Comparison of ENCODE assay signal across 11 cellular contexts in genomic region chr12:98227162-98227561, GRCh38.
DNase-seq lines count a peak whose midpoint lies in the region; ATAC-seq and TF ChIP-seq lines count a peak whose summit lies in the region.
"Had no signal": no experiment of that assay in that cellular context is flagged by ENCODE, and none has a peak within 500 bp of the region (broad histone marks: within the 10 kb centered on the region; RNA-seq: fewer than 3 reads in every experiment).

No MANE protein-coding gene starts in this region.

- ATAC-seq in foreskin keratinocyte: no peak
- no peak for ATAC-seq in GM21576 (IDR thresholded peaks at IDR 0.05; ENCODE audit: unreplicated experiment)
- no peak for ATAC-seq in activated CD4-positive, alpha-beta T cell treated with anti-CD3 and anti-CD28 coated beads for 36 hours

- H3K27ac ChIP-seq in AG04450 (ENCODE audit: low read depth, low read length) (no peak overlapping the region), GM23248 (no peak overlapping the region), OCI-LY7 (ENCODE audit: low read depth, low read length, poor library complexity, severe bottlenecking) (no peak overlapping the region), foreskin keratinocyte (no peak overlapping the region), dorsolateral prefrontal cortex (no peak overlapping the region)
- H3K27ac ChIP-seq: SK-N-MC had no signal

- H3K36me3 ChIP-seq in GM23248 (ENCODE audit: low read depth) (no peaks in the 10 kb centered on the region), OCI-LY7 (ENCODE audit: insufficient read depth, low read length) (peaks cover 11% of the 10 kb centered on the region; the same call in 1 of the 2 replicates)

- H3F3A ChIP-seq in GM23248 (ENCODE audit: insufficient read depth): no peaks in the 10 kb centered on the region

- no peak overlapping the region for H3K9ac ChIP-seq in GM23248

- TF ChIP-seq CTCF in AG04450 (IDR thresholded peaks at IDR 0.05; ENCODE audit: low read depth, low read length): peak; percentile 50
- TF ChIP-seq CTCF in OCI-LY7 (conservative IDR thresholded peaks at IDR 0.05; ENCODE audit: low read length): peak; percentile 71
- peak; percentile 55 for TF ChIP-seq CTCF in foreskin keratinocyte (conservative IDR thresholded peaks at IDR 0.05)
- peak in 17 of 56 donors; percentile 7 to 26 (median 17) for TF ChIP-seq CTCF in dorsolateral prefrontal cortex (IDR thresholded peaks at IDR 0.05 in 54 of 56, conservative IDR thresholded peaks at IDR 0.05 in 2 of 56; ENCODE audit: low read depth in 1 of 56, partially characterized antibody in 56 of 56)

- H3K9me3 Mint-ChIP-seq in activated CD4-positive, alpha-beta T cell treated with anti-CD3 and anti-CD28 coated beads for 36 hours (ENCODE audit: low read depth): no peaks in the 10 kb centered on the region
- H3K9me3 Mint-ChIP-seq: stimulated activated naive CD8-positive, alpha-beta T cell treated with anti-CD3 and anti-CD28 coated beads, Interleukin-15, Interleukin-2, amounts not matched to agents 100 ng/mL and 50 ng/mL, for 24 hours had no signal

- no peaks in the 10 kb centered on the region for H3K9me2 ChIP-seq in GM23248 (ENCODE audit: insufficient read depth)
- no peaks in the 10 kb centered on the region for H3K9me2 ChIP-seq in OCI-LY7 (ENCODE audit: insufficient read depth, low read length)

- no peaks in the 10 kb centered on the region for H3K27me3 ChIP-seq in AG04450 (ENCODE audit: control insufficient read depth, insufficient read depth, low read length)
- no peaks in the 10 kb centered on the region; the same call in 1 of the 2 replicates for H3K27me3 ChIP-seq in GM23248 (replicated peaks; ENCODE audit: insufficient read depth)
- H3K27me3 ChIP-seq in foreskin keratinocyte: no peaks in the 10 kb centered on the region
- H3K27me3 ChIP-seq in dorsolateral prefrontal cortex: peaks cover 0 to 12% (median 0%) of the 10 kb centered on the region in 45 donors

- POLR2A ChIA-PET in AG04450 (lab: Yijun Ruan, JAX) (no interaction called here), OCI-LY7 (lab: Charles Lee) (interaction anchor here (0.6 to 3.1 kb wide), 7 partner anchors 9 to 75 kb away, joined by 3 to 17 read pairs (median 3); no protein-coding TSS in a partner anchor)
- POLR2A ChIA-PET in activated CD4-positive, alpha-beta T cell treated with anti-CD3 and anti-CD28 coated beads for 36 hours (lab: Charles Lee): interaction anchor here (0.6 kb wide), 1 partner anchor 375 kb away, joined by 7 read pairs; no protein-coding TSS in a partner anchor

- H3K79me2 ChIP-seq in GM23248 (ENCODE audit: insufficient read depth) (no peaks in the 10 kb centered on the region), OCI-LY7 (ENCODE audit: insufficient read depth, low read depth, low read length) (no peaks in the 10 kb centered on the region)

- H2AFZ ChIP-seq in GM23248 (no peak overlapping the region), OCI-LY7 (ENCODE audit: low read length) (no peak overlapping the region)

- H3K9me3 ChIP-seq in AG04450 (ENCODE audit: control insufficient read depth, insufficient read depth, low read length) (no peaks in the 10 kb centered on the region), GM23248 (ENCODE audit: low read depth) (no peaks in the 10 kb centered on the region), OCI-LY7 (ENCODE audit: low read length) (peaks cover 24% of the 10 kb centered on the region; the same call in 1 of the 2 replicates)

- peaks cover 5% of the 10 kb centered on the region for H3K27me3 Mint-ChIP-seq in activated CD4-positive, alpha-beta T cell treated with anti-CD3 and anti-CD28 coated beads for 36 hours

- H3K4me2 ChIP-seq in GM23248 (ENCODE audit: unreplicated experiment): no peak overlapping the region
- H3K4me2 ChIP-seq in OCI-LY7 (ENCODE audit: low read length): no peak overlapping the region

- H3K27ac Mint-ChIP-seq in activated CD4-positive, alpha-beta T cell treated with anti-CD3 and anti-CD28 coated beads for 36 hours: no peak overlapping the region
- H3K27ac Mint-ChIP-seq: stimulated activated naive CD8-positive, alpha-beta T cell treated with anti-CD3 and anti-CD28 coated beads, Interleukin-15, Interleukin-2, amounts not matched to agents 100 ng/mL and 50 ng/mL, for 24 hours had no signal

- H4K20me1 ChIP-seq in GM23248 (ENCODE audit: insufficient read depth) (no peaks in the 10 kb centered on the region), OCI-LY7 (ENCODE audit: insufficient read depth, low read length) (no peaks in the 10 kb centered on the region)

- CTCF ChIA-PET in AG04450 (lab: Charles Lee): interaction anchor here (0.8 to 1.7 kb wide), 3 partner anchors 12 to 172 kb away, joined by 3 to 5 read pairs (median 4); no protein-coding TSS in a partner anchor
- CTCF ChIA-PET in OCI-LY7 (lab: Charles Lee; ENCODE audit: unreplicated experiment): interaction anchor here (0.9 kb wide), 1 partner anchor 33 kb away, joined by 3 read pairs; no protein-coding TSS in a partner anchor
- CTCF ChIA-PET in activated CD4-positive, alpha-beta T cell treated with anti-CD3 and anti-CD28 coated beads for 36 hours (lab: Charles Lee): no interaction called here

- DNase-seq in AG04450 (ENCODE audit: low read depth, low spot score): no peak
- peak; percentile 42 for DNase-seq in GM23248
- peak; percentile 20 for DNase-seq in OCI-LY7 (ENCODE audit: low spot score)
- DNase-seq in foreskin keratinocyte: peak in 1 of 2 donors; percentile 2
- no peak for DNase-seq in activated CD4-positive, alpha-beta T cell treated with anti-CD3 and anti-CD28 coated beads for 36 hours
- DNase-seq in activated T-cell treated with anti-CD3 and anti-CD28 coated beads for 4 hours: no peak
- no peak for DNase-seq in dorsolateral prefrontal cortex
- DNase-seq: activated gamma-delta T cell treated with Interleukin-2 at 50 U/mL for 16 hours had no signal

- no peak overlapping the region for H3K4me3 ChIP-seq in AG04450 (ENCODE audit: low read depth, low read length)
- H3K4me3 ChIP-seq in GM23248: no peak overlapping the region
- H3K4me3 ChIP-seq in OCI-LY7 (ENCODE audit: low read depth, low read length, poor library complexity, severe bottlenecking): no peak overlapping the region
- H3K4me3 ChIP-seq in dorsolateral prefrontal cortex: no peak overlapping the region
- H3K4me3 ChIP-seq: SK-N-MC had no signal

- 60 to 71% methylated on average over 6 of the region's 6 CpGs for WGBS in GM23248 (ENCODE audit: low coverage in 1 of 2, low lambda C conversion rate in 2 of 2, missing lambda C conversion rate in 2 of 2), 2 experiments

- H3K36me3 Mint-ChIP-seq in activated CD4-positive, alpha-beta T cell treated with anti-CD3 and anti-CD28 coated beads for 36 hours (ENCODE audit: low read depth): no peaks in the 10 kb centered on the region

- in situ Hi-C loops in GM23248 (cut with MboI): no loop called here

- intact Hi-C loops in OCI-LY7 (cut with micrococcal nuclease; ENCODE audit: unreplicated experiment) (loop anchor here (5.0 kb wide), 1 partner anchor 105 kb away; no protein-coding TSS in a partner anchor), dorsolateral prefrontal cortex (cut with DNase I) (no loop called here)
- intact Hi-C loops in activated CD4-positive, alpha-beta T cell treated with anti-CD3 and anti-CD28 coated beads for 36 hours (cut with DNase I, micrococcal nuclease): loop anchor here (1.0 to 10.0 kb wide), 3 partner anchors 145 to 170 kb away; no protein-coding TSS in a partner anchor

- H3K4me3 Mint-ChIP-seq in activated CD4-positive, alpha-beta T cell treated with anti-CD3 and anti-CD28 coated beads for 36 hours: no peak overlapping the region
- H3K4me3 Mint-ChIP-seq: stimulated activated naive CD8-positive, alpha-beta T cell treated with anti-CD3 and anti-CD28 coated beads, Interleukin-15, Interleukin-2, amounts not matched to agents 100 ng/mL and 50 ng/mL, for 24 hours had no signal

- BruUV-seq in OCI-LY7 (replicated peaks; lab: Mats Ljungman, UMichigan): no TSS peak

- no peaks in the 10 kb centered on the region for H3K4me1 Mint-ChIP-seq in activated CD4-positive, alpha-beta T cell treated with anti-CD3 and anti-CD28 coated beads for 36 hours

- H3K4me1 ChIP-seq in GM23248 (ENCODE audit: insufficient read depth) (no peaks in the 10 kb centered on the region), OCI-LY7 (ENCODE audit: insufficient read depth, low read length, poor library complexity, severe bottlenecking) (peaks cover 52% of the 10 kb centered on the region), foreskin keratinocyte (no peaks in the 10 kb centered on the region)

Comparison
In these comparisons a context has a peak if more than half of its experiments do, and no peak if none do; other contexts are left out.
1. DNase-seq: peak in GM23248 (single experiment) and OCI-LY7 (single experiment); none in AG04450 (single experiment), activated CD4-positive, alpha-beta T cell treated with anti-CD3 and anti-CD28 coated beads for 36 hours (single experiment), activated T-cell treated with anti-CD3 and anti-CD28 coated beads for 4 hours (single experiment) and dorsolateral prefrontal cortex (0 of 10).
2. intact Hi-C loops: an anchor here in OCI-LY7 (5.0 kb wide) and activated CD4-positive, alpha-beta T cell treated with anti-CD3 and anti-CD28 coated beads for 36 hours (1.0 to 10.0 kb wide); none called in dorsolateral prefrontal cortex.